Comparison of ENCODE assay signal across 8 cellular contexts in the genomic region with DNA sequence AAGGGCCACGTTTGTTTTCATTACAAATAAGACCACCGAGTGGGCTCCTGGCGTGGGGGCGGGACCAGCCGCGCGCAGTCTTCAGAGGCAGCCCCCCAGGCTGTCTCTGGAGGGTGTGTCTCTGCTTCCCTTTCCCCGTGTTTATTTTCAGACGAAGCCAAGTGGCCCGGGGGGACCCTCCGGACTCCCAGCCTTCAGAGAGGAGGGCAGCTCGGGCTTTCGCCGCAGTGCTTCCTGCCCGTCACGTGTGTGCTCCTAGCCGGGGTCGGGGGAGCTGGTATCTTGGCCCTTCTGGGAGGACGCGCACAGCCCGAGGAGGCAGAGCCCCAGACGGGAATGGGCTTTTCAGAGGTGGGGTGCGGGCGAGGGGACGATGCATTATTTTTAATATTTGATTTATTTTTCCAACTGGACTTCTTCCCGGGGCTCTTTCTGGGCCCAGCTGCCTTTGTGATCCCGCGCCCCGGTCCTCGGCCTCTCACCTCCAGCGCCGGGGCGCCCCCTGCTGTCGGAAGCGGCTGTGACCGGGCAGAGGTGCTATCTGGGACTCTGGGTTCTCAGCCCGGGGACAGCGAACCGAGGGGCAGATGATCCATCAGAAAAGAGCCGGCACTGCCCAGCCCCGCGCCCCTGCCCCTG.
DNase-seq lines count a peak whose midpoint lies in the region; ATAC-seq, FAIRE-seq and TF ChIP-seq lines count a peak whose summit lies in the region.

No MANE protein-coding gene starts in this region.

- no peak for FAIRE-seq in D721Med (lab: Jason Lieb, UNC)

- H3K27me3 ChIP-seq in Loucy (ENCODE audit: insufficient read depth, low read length, poor library complexity, severe bottlenecking) = no peaks in the 10 kb centered on the region
- H3K27me3 ChIP-seq in cardiac muscle cell = no peaks in the 10 kb centered on the region
- no peaks in the 10 kb centered on the region for H3K27me3 ChIP-seq in parathyroid adenoma (ENCODE audit: control insufficient read depth, insufficient read depth, low read length)
- H3K27me3 ChIP-seq in tibial artery = no peaks in the 10 kb centered on the region

- H3K4me3 ChIP-seq in Loucy (ENCODE audit: low read length, poor library complexity, severe bottlenecking) (peak overlapping the region; percentile 71), cardiac muscle cell (peak overlapping the region; percentile 21), parathyroid adenoma (ENCODE audit: low read depth, low read length) (peak overlapping the region; percentile 39), tibial artery (peak overlapping the region; percentile 42 to 53)

- H3K9me3 ChIP-seq in Loucy (ENCODE audit: insufficient read depth, low read depth, low read length) (no peaks in the 10 kb centered on the region), cardiac muscle cell (ENCODE audit: low read depth) (no peaks in the 10 kb centered on the region), parathyroid adenoma (ENCODE audit: control insufficient read depth, low read length) (no peaks in the 10 kb centered on the region), tibial artery (no peaks in the 10 kb centered on the region)

- peak overlapping the region; percentile 18 to 64 for H3K27ac Mint-ChIP-seq in activated naive CD4-positive, alpha-beta T cell treated with anti-CD3 and anti-CD28 coated beads, Interleukin-2, amount 50 U/mL, for 72 hours

- DNase-seq in D721Med (ENCODE audit: insufficient read length, low spot score) (peak; percentile 93), SKM-1 (lab: John Stamatoyannopoulos, UW; ENCODE audit: unreplicated experiment) (peak; percentile 26), cardiac muscle cell (ENCODE audit: low read depth in 1 of 2, low spot score in 1 of 2) (peak; percentile 81 to 85), tibial artery (peak; percentile 89 to 93)
- DNase-seq in activated naive CD4-positive, alpha-beta T cell treated with anti-CD3 and anti-CD28 coated beads, Interleukin-2, amount 50 U/mL, for 72 hours (ENCODE audit: low spot score in 2 of 2) = peak; percentile 71 to 97

- H3K79me2 ChIP-seq in Loucy (ENCODE audit: insufficient read depth, low read length) (no peaks in the 10 kb centered on the region), parathyroid adenoma (no peaks in the 10 kb centered on the region)

- no peaks in the 10 kb centered on the region for H3F3A ChIP-seq in Loucy (ENCODE audit: low read depth)

- peak; percentile 69 for ATAC-seq in GM21723 (IDR thresholded peaks at IDR 0.05; ENCODE audit: unreplicated experiment)
- ATAC-seq in activated naive CD4-positive, alpha-beta T cell treated with anti-CD3 and anti-CD28 coated beads, Interleukin-2, amount 50 U/mL, for 72 hours = peak; percentile 86 to 88

- H4K20me1 ChIP-seq in Loucy (ENCODE audit: insufficient read depth, low read length, poor library complexity, severe bottlenecking) = no peaks in the 10 kb centered on the region

- intact Hi-C loops in tibial artery (cut with DNase I; ENCODE audit: low total_unique reads) = loop anchor here (5.0 kb wide), 3 partner anchors 159 to 809 kb away; no protein-coding TSS in a partner anchor

- H2AFZ ChIP-seq in Loucy (ENCODE audit: low read length) (peak overlapping the region; percentile 93), parathyroid adenoma (peak overlapping the region; percentile 86)

- peaks cover 3% of the 10 kb centered on the region for H3K4me1 ChIP-seq in Loucy (ENCODE audit: insufficient read depth, low read length, poor library complexity, severe bottlenecking)
- no peaks in the 10 kb centered on the region for H3K4me1 ChIP-seq in cardiac muscle cell (ENCODE audit: low read depth)
- no peaks in the 10 kb centered on the region for H3K4me1 ChIP-seq in parathyroid adenoma
- peaks cover 0 to 16% (median 12%) of the 10 kb centered on the region in 4 donors for H3K4me1 ChIP-seq in tibial artery

- H3K9ac ChIP-seq in Loucy (ENCODE audit: low read depth, low read length, poor library complexity, severe bottlenecking) (peak overlapping the region; percentile 62), parathyroid adenoma (no peak overlapping the region)

- no peaks in the 10 kb centered on the region for H3K9me2 ChIP-seq in Loucy (replicated peaks; ENCODE audit: low read depth, low read length)

- peak overlapping the region; percentile 81 for H3K4me2 ChIP-seq in Loucy (ENCODE audit: low read depth, low read length, poor library complexity, severe bottlenecking)
- H3K4me2 ChIP-seq in parathyroid adenoma (ENCODE audit: low read length) = peak overlapping the region; percentile 33

- peak; percentile 78 for TF ChIP-seq CTCF in D721Med (IDR thresholded peaks at IDR 0.05; ENCODE audit: insufficient read depth, missing control alignments)
- TF ChIP-seq CTCF in Loucy (conservative IDR thresholded peaks at IDR 0.05; ENCODE audit: low read length) = peak; percentile 87
- peak; percentile 90 for TF ChIP-seq CTCF in cardiac muscle cell (IDR thresholded peaks at IDR 0.05; ENCODE audit: low read depth, low read length)
- TF ChIP-seq CTCF in parathyroid adenoma (IDR thresholded peaks at IDR 0.05) = peak; percentile 69
- peak; percentile 81 to 87 for TF ChIP-seq CTCF in tibial artery (IDR thresholded peaks at IDR 0.05)

- H3K36me3 ChIP-seq in Loucy (ENCODE audit: insufficient read depth, low read length) = no peaks in the 10 kb centered on the region
- H3K36me3 ChIP-seq in cardiac muscle cell = no peaks in the 10 kb centered on the region
- no peaks in the 10 kb centered on the region for H3K36me3 ChIP-seq in parathyroid adenoma (ENCODE audit: control insufficient read depth, insufficient read depth, low read length)
- H3K36me3 ChIP-seq in tibial artery = no peaks in the 10 kb centered on the region

- H3K27ac ChIP-seq in cardiac muscle cell (no peak overlapping the region), parathyroid adenoma (no peak overlapping the region), tibial artery (peak overlapping the region in 1 of 2 donors; percentile 1)

- no peaks in the 10 kb centered on the region for H3K36me3 Mint-ChIP-seq in activated naive CD4-positive, alpha-beta T cell treated with anti-CD3 and anti-CD28 coated beads, Interleukin-2, amount 50 U/mL, for 72 hours

- H3K9me3 Mint-ChIP-seq in activated naive CD4-positive, alpha-beta T cell treated with anti-CD3 and anti-CD28 coated beads, Interleukin-2, amount 50 U/mL, for 72 hours = no peaks in the 10 kb centered on the region

Comparison
In these comparisons a context has a peak if more than half of its experiments do, and no peak if none do; other contexts are left out.
1. DNase-seq: peak in every context shown above with its lines; median percentile 93 in D721Med; 91 in tibial artery; 84 in activated naive CD4-positive, alpha-beta T cell treated with anti-CD3 and anti-CD28 coated beads, Interleukin-2, amount 50 U/mL, for 72 hours; 83 in cardiac muscle cell; 26 in SKM-1.
2. H3K4me3 ChIP-seq: peak in every context shown above with its lines; median percentile 71 in Loucy; 48 in tibial artery; 39 in parathyroid adenoma; 21 in cardiac muscle cell.